Comparison of ENCODE assay signal across 8 cellular contexts in genomic region chr12:30795660-30796507, GRCh38. TPM values are rescaled to one million over a fixed set of nuclear protein-coding genes. Genes with fewer than 3 reads are reported as not detected.
DNase-seq lines count a peak whose midpoint lies in the region; ATAC-seq and FAIRE-seq lines count a peak whose summit lies in the region.

No MANE protein-coding gene starts in this region.

- H3K27me3 Mint-ChIP-seq in activated CD4-positive, alpha-beta T cell treated with anti-CD3 and anti-CD28 coated beads for 36 hours = peaks cover 33% of the 10 kb centered on the region

- DNase-seq in activated CD4-positive, alpha-beta T cell treated with anti-CD3 and anti-CD28 coated beads for 36 hours = peak; percentile 81
- no peak for DNase-seq in activated CD4-positive, alpha-beta T cell treated with anti-CD3 and anti-CD28 coated beads, Interleukin-2, amount 50 U/mL, for 4 hours
- peak; percentile 99 for DNase-seq in NCI-H69 (lab: John Stamatoyannopoulos, UW)
- DNase-seq in activated T-helper 9 cell treated with anti-CD3 and anti-CD28 coated beads, Interleukin-2, amount 50 U/mL, for 16 hours (ENCODE audit: low read depth) = peak; percentile 9
- DNase-seq in frontal cortex (ENCODE audit: low spot score in 2 of 2) = peak; percentile 34 to 68
- peak; percentile 62 for DNase-seq in non-pigmented ciliary epithelial cell (ENCODE audit: low read depth)
- peak; percentile 67 for DNase-seq in ureter (ENCODE audit: low spot score)

- no peaks in the 10 kb centered on the region for H3K36me3 Mint-ChIP-seq in activated CD4-positive, alpha-beta T cell treated with anti-CD3 and anti-CD28 coated beads for 36 hours (ENCODE audit: low read depth)

- H3K4me1 Mint-ChIP-seq in activated CD4-positive, alpha-beta T cell treated with anti-CD3 and anti-CD28 coated beads for 36 hours = peaks cover 17% of the 10 kb centered on the region

- H3K27ac Mint-ChIP-seq in activated CD4-positive, alpha-beta T cell treated with anti-CD3 and anti-CD28 coated beads for 36 hours = no peak overlapping the region

- no peaks in the 10 kb centered on the region for H3K9me3 Mint-ChIP-seq in activated CD4-positive, alpha-beta T cell treated with anti-CD3 and anti-CD28 coated beads for 36 hours (ENCODE audit: low read depth)

- CTCF ChIA-PET in activated CD4-positive, alpha-beta T cell treated with anti-CD3 and anti-CD28 coated beads for 36 hours (lab: Charles Lee) = interaction anchor here (1.0 to 1.2 kb wide), 3 partner anchors 10 to 42 kb away, joined by 3 to 6 read pairs (median 4); no protein-coding TSS in a partner anchor

- peak overlapping the region; percentile 65 for H3K4me3 Mint-ChIP-seq in activated CD4-positive, alpha-beta T cell treated with anti-CD3 and anti-CD28 coated beads for 36 hours

- POLR2A ChIA-PET in activated CD4-positive, alpha-beta T cell treated with anti-CD3 and anti-CD28 coated beads for 36 hours (lab: Charles Lee) = interaction anchor here (0.6 to 0.7 kb wide), 2 partner anchors 110 to 1475 kb away, joined by 3 to 6 read pairs; no protein-coding TSS in a partner anchor

- peak; percentile 82 for ATAC-seq in activated CD4-positive, alpha-beta T cell treated with anti-CD3 and anti-CD28 coated beads for 36 hours
- peak; percentile 94 for ATAC-seq in HG02884 (IDR thresholded peaks at IDR 0.05; ENCODE audit: unreplicated experiment)

- no peak for FAIRE-seq in frontal cortex (lab: Jason Lieb, UNC)

- intact Hi-C loops in activated CD4-positive, alpha-beta T cell treated with anti-CD3 and anti-CD28 coated beads for 36 hours (cut with DNase I, micrococcal nuclease) = loop anchor here (1.0 to 2.0 kb wide), 2 partner anchors 41 kb away; partner anchors contain the start of gene CAPRIN2 (in 1 of the 2)

RNA-seq across cellular contexts. Expression of gene CAPRIN2, which starts 41.1 kb away (rescaled TPM):
- total RNA-seq in activated CD4-positive, alpha-beta T cell treated with anti-CD3 and anti-CD28 coated beads for 36 hours = 10 to 100 TPM; 10.0 to 19.8 TPM
- 30.6 TPM for total RNA-seq in frontal cortex
- total RNA-seq in ureter = 32.0 TPM

Comparison
In these comparisons a context has a peak if more than half of its experiments do, and no peak if none do; other contexts are left out.
1. DNase-seq: peak in activated CD4-positive, alpha-beta T cell treated with anti-CD3 and anti-CD28 coated beads for 36 hours (single experiment), NCI-H69 (single experiment), activated T-helper 9 cell treated with anti-CD3 and anti-CD28 coated beads, Interleukin-2, amount 50 U/mL, for 16 hours (single experiment), frontal cortex (2 of 2), non-pigmented ciliary epithelial cell (single experiment) and ureter (single experiment); none in activated CD4-positive, alpha-beta T cell treated with anti-CD3 and anti-CD28 coated beads, Interleukin-2, amount 50 U/mL, for 4 hours (0 of 2).